In the genomic region with DNA sequence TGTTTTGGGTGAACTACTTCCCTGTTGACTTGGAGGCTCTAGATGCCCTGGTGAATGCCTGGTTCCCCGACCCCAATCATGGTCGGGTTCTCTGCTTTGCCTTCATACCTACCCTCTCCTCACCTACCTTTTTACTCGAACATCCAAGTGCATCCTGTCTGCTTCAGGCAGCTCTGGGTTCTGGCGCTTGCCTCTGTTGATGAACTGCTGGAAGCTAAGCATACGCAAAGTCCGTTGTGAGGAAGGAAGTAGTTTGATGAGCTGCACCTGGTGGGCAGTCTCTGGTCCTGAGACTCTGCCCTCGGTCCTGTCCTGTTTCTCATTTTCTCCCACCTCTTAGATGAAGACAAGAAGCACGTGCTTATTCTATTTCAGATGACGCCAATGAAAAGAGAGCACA, we compare ENCODE assay signal across 15 cellular contexts. TPM values are rescaled to one million over a fixed set of nuclear protein-coding genes. Genes with fewer than 3 reads are reported as not detected.
"Had no signal": no experiment of that assay in that cellular context is flagged by ENCODE, and none has a peak within 500 bp of the region (broad histone marks: within the 10 kb centered on the region; RNA-seq: fewer than 3 reads in every experiment).

No MANE protein-coding gene starts in this region.

- H3K27me3 ChIP-seq: vagina had no signal

- H3K9ac ChIP-seq: neural progenitor cell, parathyroid adenoma had no signal

- H3K27ac Mint-ChIP-seq: activated naive CD8-positive, alpha-beta T cell treated with anti-CD3 and anti-CD28 coated beads for 36 hours; endodermal cell; neural progenitor cell had no signal

- H3K36me3 Mint-ChIP-seq: activated naive CD8-positive, alpha-beta T cell treated with anti-CD3 and anti-CD28 coated beads for 36 hours had no signal

- H3K4me3 Mint-ChIP-seq: activated naive CD8-positive, alpha-beta T cell treated with anti-CD3 and anti-CD28 coated beads for 36 hours; endodermal cell; neural progenitor cell had no signal

- H3K9me3 Mint-ChIP-seq: activated naive CD8-positive, alpha-beta T cell treated with anti-CD3 and anti-CD28 coated beads for 36 hours; endodermal cell; neural progenitor cell had no signal

- H3K36me3 ChIP-seq: neural progenitor cell had no signal

- H3K27ac ChIP-seq: neural progenitor cell, parathyroid adenoma, skin epidermis, transverse colon, vagina had no signal

- H3K4me2 ChIP-seq: neural progenitor cell had no signal

- H3K4me3 ChIP-seq: neural progenitor cell, skin epidermis, transverse colon, vagina had no signal

- H3K27me3 Mint-ChIP-seq: activated naive CD8-positive, alpha-beta T cell treated with anti-CD3 and anti-CD28 coated beads for 36 hours had no signal

- H3K9me3 ChIP-seq: transverse colon, vagina had no signal

- H3K79me2 ChIP-seq: parathyroid adenoma had no signal

- DNase-seq: activated CD4-positive, alpha-beta T cell treated with anti-CD3 and anti-CD28 coated beads, Interleukin-2, amount 50 U/mL, for 1 hour; activated CD8-positive, alpha-beta memory T cell treated with anti-CD3 and anti-CD28 coated beads for 24 hours; activated naive CD8-positive, alpha-beta T cell treated with anti-CD3 and anti-CD28 coated beads for 36 hours; endodermal cell; retina; stimulated activated CD4-positive, alpha-beta T cell treated with anti-CD3 and anti-CD28 coated beads, Interleukin-15, amount 100 ng/mL, for 24 hours; stimulated activated CD4-positive, alpha-beta T cell treated with anti-CD3 and anti-CD28 coated beads, Interleukin-4, amount 100 ng/mL, for 1 hour; stimulated activated naive CD4-positive, alpha-beta T cell treated with Interleukin-2 at 50 U/mL for 16 hours; transverse colon had no signal

- H2AFZ ChIP-seq: neural progenitor cell, parathyroid adenoma had no signal

RNA-seq across cellular contexts. Expression of gene KCNH3, which starts 13.6 kb away (rescaled TPM):
- total RNA-seq: lung microvascular endothelial cell, vagina had no signal

RNA-seq across cellular contexts. Expression of gene FAM186B, which starts 53.0 kb away (rescaled TPM):
- total RNA-seq: epithelial cell of proximal tubule, vagina had no signal
